In genomic region chr20:47796952-47797351, GRCh38 we compare ENCODE assay signal across 16 cellular contexts. TPM values are rescaled to one million over a fixed set of nuclear protein-coding genes. Genes with fewer than 3 reads are reported as not detected.
DNase-seq lines count a peak whose midpoint lies in the region; ATAC-seq and TF ChIP-seq lines count a peak whose summit lies in the region.
"Had no signal": no experiment of that assay in that cellular context is flagged by ENCODE, and none has a peak within 500 bp of the region (broad histone marks: within the 10 kb centered on the region; RNA-seq: fewer than 3 reads in every experiment).

No MANE protein-coding gene starts in this region.

- no peak overlapping the region for H3K27ac Mint-ChIP-seq in glutamatergic neuron (ENCODE audit: unreplicated experiment)
- H3K27ac Mint-ChIP-seq: CD4-positive, CD25-positive, alpha-beta regulatory T cell; CD8-positive, alpha-beta T cell had no signal

- no peak for TF ChIP-seq CTCF in RWPE2 (IDR thresholded peaks at IDR 0.05; ENCODE audit: poor library complexity, severe bottlenecking)
- no peak for TF ChIP-seq CTCF in left lung (IDR thresholded peaks at IDR 0.05)
- TF ChIP-seq CTCF in glutamatergic neuron (IDR thresholded peaks at IDR 0.05; ENCODE audit: partially characterized antibody, unreplicated experiment) = no peak

- H3K36me3 ChIP-seq in RWPE2 (ENCODE audit: low read depth) (no peaks in the 10 kb centered on the region), left lung (no peaks in the 10 kb centered on the region)

- H3K27ac ChIP-seq in RWPE2 (ENCODE audit: poor library complexity, severe bottlenecking) (peak overlapping the region; percentile 88), left lung (no peak overlapping the region)
- H3K27ac ChIP-seq: GM23248 had no signal

- intact Hi-C loops in left ventricle myocardium superior (cut with micrococcal nuclease) (no loop called here), left cardiac atrium (cut with DNase I) (no loop called here), left lung (cut with DNase I) (no loop called here)

- H3K9me3 Mint-ChIP-seq in glutamatergic neuron (ENCODE audit: unreplicated experiment) = no peaks in the 10 kb centered on the region
- H3K9me3 Mint-ChIP-seq: CD8-positive, alpha-beta T cell had no signal

- no peak overlapping the region for H3K4me3 Mint-ChIP-seq in glutamatergic neuron (ENCODE audit: unreplicated experiment)
- H3K4me3 Mint-ChIP-seq: CD4-positive, CD25-positive, alpha-beta regulatory T cell; CD8-positive, alpha-beta T cell had no signal

- peaks cover 7% of the 10 kb centered on the region for H3K27me3 Mint-ChIP-seq in glutamatergic neuron (ENCODE audit: unreplicated experiment)

- H3K4me3 ChIP-seq in RWPE2 (ENCODE audit: severe bottlenecking) (no peak overlapping the region), left lung (no peak overlapping the region)
- H3K4me3 ChIP-seq: GM23248 had no signal

- H3K27me3 ChIP-seq in RWPE2 (ENCODE audit: insufficient read depth, poor library complexity, severe bottlenecking) = no peaks in the 10 kb centered on the region
- H3K27me3 ChIP-seq in left lung = peaks cover 0 to 4% of the 10 kb centered on the region in 2 donors

- H3K4me1 Mint-ChIP-seq in glutamatergic neuron (ENCODE audit: low read depth, unreplicated experiment) = peaks cover 9% of the 10 kb centered on the region

- DNase-seq in left ventricle myocardium superior = peak; percentile 40
- no peak for DNase-seq in left cardiac atrium
- no peak for DNase-seq in RWPE2 (ENCODE audit: low spot score)
- DNase-seq in left lung = no peak
- DNase-seq in SW 1271 (lab: John Stamatoyannopoulos, UW) = no peak
- no peak for DNase-seq in glutamatergic neuron
- DNase-seq: C1 segment of cervical spinal cord; Caco-2; CD4-positive, CD25-positive, alpha-beta regulatory T cell; CD8-positive, alpha-beta T cell; DMS153; DND-41; GM23248; H7; HCEC 1CT had no signal

- H3K4me1 ChIP-seq in RWPE2 (ENCODE audit: insufficient read depth, poor library complexity, severe bottlenecking) (peaks cover 32% of the 10 kb centered on the region), left lung (no peaks in the 10 kb centered on the region)
- H3K4me1 ChIP-seq: Caco-2 had no signal

- ATAC-seq in left ventricle myocardium superior (no peak), left cardiac atrium (no peak), RWPE2 (ENCODE audit: low read depth) (no peak), left lung (peak; percentile 37), GM21786 (IDR thresholded peaks at IDR 0.05; ENCODE audit: unreplicated experiment) (no peak)
- ATAC-seq: CD8-positive, alpha-beta T cell had no signal

- no peaks in the 10 kb centered on the region for H3K36me3 Mint-ChIP-seq in glutamatergic neuron (ENCODE audit: unreplicated experiment)
- H3K36me3 Mint-ChIP-seq: CD4-positive, CD25-positive, alpha-beta regulatory T cell; CD8-positive, alpha-beta T cell had no signal

- H3K9me3 ChIP-seq in RWPE2 (ENCODE audit: severe bottlenecking) = no peaks in the 10 kb centered on the region
- no peaks in the 10 kb centered on the region for H3K9me3 ChIP-seq in left lung
- H3K9me3 ChIP-seq: Caco-2 had no signal

RNA-seq across cellular contexts. Expression of gene SULF2, which starts 11.7 kb away (rescaled TPM):
- total RNA-seq in left ventricle myocardium superior = 35.1 TPM
- total RNA-seq in left cardiac atrium = 10 to 100 TPM; 37.2 to 55.1 TPM
- total RNA-seq in left lung = 10 to 100 TPM; 40.4 to 42.0 TPM
- 97.8 TPM for total RNA-seq in glutamatergic neuron (ENCODE audit: unreplicated experiment)
- total RNA-seq: CD4-positive, CD25-positive, alpha-beta regulatory T cell had no signal
